2 cellular contexts compared by ENCODE assay signal in genomic region chr12:47058640-47059039, GRCh38. TPM values are rescaled to one million over a fixed set of nuclear protein-coding genes. Genes with fewer than 3 reads are reported as not detected.
"Had no signal": no experiment of that assay in that cellular context is flagged by ENCODE, and none has a peak within 500 bp of the region (broad histone marks: within the 10 kb centered on the region; RNA-seq: fewer than 3 reads in every experiment).

No MANE protein-coding gene starts in this region.

RNA-seq across cellular contexts. Expression of gene PCED1B, which starts 20.8 kb away (rescaled TPM):
- total RNA-seq: SJCRH30 had no signal

RNA-seq across cellular contexts. Expression of gene AMIGO2, which starts 21.1 kb away (rescaled TPM):
- total RNA-seq: OCI-LY7 had no signal
